ENCODE assay signal across 8 cellular contexts in the genomic region with DNA sequence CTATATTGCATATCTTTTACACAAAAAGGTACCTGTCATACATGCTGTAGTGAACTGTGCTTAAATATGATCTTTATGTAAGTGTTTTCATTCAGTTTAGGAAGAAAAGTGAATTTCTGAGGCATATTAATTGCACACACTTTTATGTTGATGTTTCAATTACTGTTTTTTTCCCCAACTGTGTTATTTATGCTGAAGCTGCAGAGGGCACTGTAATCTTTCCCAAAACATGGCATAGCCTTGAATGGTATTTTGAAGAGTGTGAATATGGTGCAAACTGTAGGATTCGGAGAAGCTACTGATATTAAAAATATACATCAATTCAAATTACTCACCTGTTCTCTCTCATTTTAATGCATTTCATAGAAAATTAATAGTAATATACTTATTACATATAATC. TPM values are rescaled to one million over a fixed set of nuclear protein-coding genes. Genes with fewer than 3 reads are reported as not detected.
DNase-seq lines count a peak whose midpoint lies in the region; ATAC-seq and TF ChIP-seq lines count a peak whose summit lies in the region.

No MANE protein-coding gene starts in this region.

- H3K9me2 ChIP-seq in HCT116 (ENCODE audit: insufficient read depth) (no peaks in the 10 kb centered on the region), SK-N-SH (no peaks in the 10 kb centered on the region)

- TF ChIP-seq RAD21 in HCT116 (IDR thresholded peaks at IDR 0.05; ENCODE audit: low read depth), result peak; percentile 87
- peak; percentile 78 for TF ChIP-seq RAD21 in SK-N-SH (IDR thresholded peaks at IDR 0.05; ENCODE audit: low read length)

- TF ChIP-seq EP300 in SK-N-SH (IDR thresholded peaks at IDR 0.05; ENCODE audit: borderline replicate concordance in 1 of 2, low read depth in 1 of 2, low read length in 1 of 2), result no peak
- TF ChIP-seq EP300 in upper lobe of left lung (IDR thresholded peaks at IDR 0.05), result no peak

- no peak overlapping the region for H3K9ac ChIP-seq in HCT116 (ENCODE audit: low read length)
- H3K9ac ChIP-seq in SK-N-SH, result no peak overlapping the region

- H3K27me3 ChIP-seq in HCT116 (ENCODE audit: insufficient read depth, low read length), result no peaks in the 10 kb centered on the region
- H3K27me3 ChIP-seq in SK-N-SH (ENCODE audit: insufficient read depth), result no peaks in the 10 kb centered on the region
- no peaks in the 10 kb centered on the region for H3K27me3 ChIP-seq in upper lobe of left lung

- H3K36me3 ChIP-seq in HCT116 (ENCODE audit: control insufficient read depth in 1 of 2, insufficient read depth in 2 of 2, low read length in 2 of 2) (no peaks in the 10 kb centered on the region), SK-N-SH (replicated peaks in 1 of 2; ENCODE audit: control insufficient read depth in 1 of 2, insufficient read depth in 2 of 2, low read length in 1 of 2) (no peaks in the 10 kb centered on the region), upper lobe of left lung (no peaks in the 10 kb centered on the region)

- TF ChIP-seq CTCF in HCT116 (IDR thresholded peaks at IDR 0.05 in 2 of 3, conservative IDR thresholded peaks at IDR 0.05 in 1 of 3; ENCODE audit: borderline replicate concordance in 1 of 3, insufficient read depth in 1 of 3, low read depth in 2 of 3, low read length in 2 of 3) (peak; percentile 42 to 61 (median 59); a peak in 4 of 6 replicates), SK-N-SH (IDR thresholded peaks at IDR 0.05) (peak; percentile 69), upper lobe of left lung (IDR thresholded peaks at IDR 0.05) (no peak)

- TF ChIP-seq POLR2A in HCT116 (IDR thresholded peaks at IDR 0.05; ENCODE audit: borderline replicate concordance, extremely low read depth, insufficient read depth, insufficient read length) (no peak), upper lobe of left lung (IDR thresholded peaks at IDR 0.05) (no peak)

- POLR2A ChIA-PET in HCT116 (lab: Charles Lee) (no interaction called here), SK-N-SH (lab: Yijun Ruan, JAX) (no interaction called here)

- CTCF ChIA-PET in HCT116 (lab: Charles Lee), result interaction anchor here (1.0 to 1.8 kb wide), 4 partner anchors 582 to 729 kb away, joined by 4 to 9 read pairs (median 5); no protein-coding TSS in a partner anchor
- CTCF ChIA-PET in SK-N-SH (lab: Yijun Ruan, JAX), result interaction anchor here (0.7 to 1.5 kb wide), 9 partner anchors 23 to 718 kb away, joined by 3 to 7 read pairs (median 3); no protein-coding TSS in a partner anchor

- no peaks in the 10 kb centered on the region for H3K79me2 ChIP-seq in HCT116 (ENCODE audit: insufficient read depth, low read length)
- H3K79me2 ChIP-seq in SK-N-SH (ENCODE audit: insufficient read depth), result no peaks in the 10 kb centered on the region

- no peak overlapping the region for H2AFZ ChIP-seq in HCT116 (ENCODE audit: low read depth, low read length, poor library complexity, severe bottlenecking)
- no peak overlapping the region for H2AFZ ChIP-seq in SK-N-SH (ENCODE audit: low read depth)

- H3K9me3 ChIP-seq in HCT116 (ENCODE audit: control insufficient read depth in 1 of 2, insufficient read depth in 1 of 2, low read depth in 1 of 2, low read length in 2 of 2) (no peaks in the 10 kb centered on the region), SK-N-SH (no peaks in the 10 kb centered on the region), upper lobe of left lung (no peaks in the 10 kb centered on the region)

- H3K27ac ChIP-seq in HCT116 (ENCODE audit: low read depth, low read length) (no peak overlapping the region), SK-N-SH (ENCODE audit: low read depth in 2 of 2, low read length in 1 of 2) (no peak overlapping the region), upper lobe of left lung (no peak overlapping the region)

- H3K4me2 ChIP-seq in HCT116 (ENCODE audit: low read length), result no peak overlapping the region
- no peak overlapping the region for H3K4me2 ChIP-seq in SK-N-SH

- BruUV-seq in HCT116 (replicated peaks; lab: Mats Ljungman, UMichigan), result no TSS peak

- RAD21 ChIA-PET in HCT116 (lab: Charles Lee; ENCODE audit: low non-redundant PET in 1 of 2, low total read pairs in 2 of 2, uncharacterized antibody in 2 of 2, unreplicated experiment in 2 of 2), result interaction anchor here (1.0 to 1.6 kb wide), 2 partner anchors 226 to 582 kb away, joined by 3 read pairs; no protein-coding TSS in a partner anchor

- intact Hi-C loops in HCT116 (cut with micrococcal nuclease), result loop anchor here (1.0 to 10.0 kb wide), 4 partner anchors 582 to 791 kb away; no protein-coding TSS in a partner anchor

- no peaks in the 10 kb centered on the region for H3F3A ChIP-seq in SK-N-SH (replicated peaks; ENCODE audit: insufficient read depth)

- H3K4me1 ChIP-seq in HCT116 (ENCODE audit: control insufficient read depth in 1 of 2, insufficient read depth in 2 of 2, low read length in 2 of 2) (no peaks in the 10 kb centered on the region), SK-N-SH (ENCODE audit: control insufficient read depth in 1 of 2, insufficient read depth in 2 of 2, low read depth in 1 of 2, low read length in 1 of 2) (no peaks in the 10 kb centered on the region), upper lobe of left lung (no peaks in the 10 kb centered on the region)

- ATAC-seq in HCT116, result peak; percentile 83
- ATAC-seq in upper lobe of left lung (ENCODE audit: low FRiP score in 2 of 2), result no peak
- ATAC-seq in GM18861 (IDR thresholded peaks at IDR 0.05; ENCODE audit: unreplicated experiment), result no peak

- DNase-seq in Ammon's horn (ENCODE audit: low spot score) (peak; percentile 52), HCT116 (ENCODE audit: low read depth, low spot score) (peak; percentile 16), SK-N-SH (peak; percentile 11), hippocampal formation (lab: John Stamatoyannopoulos, UW) (peak; percentile 0 to 42), upper lobe of left lung (no peak), NCI-H2029 treated with DMSO at 0.1 percent for 48 hours (lab: John Stamatoyannopoulos, UW) (no peak)
- DNase-seq in activated CD4-positive, alpha-beta T cell treated with anti-CD3 and anti-CD28 coated beads, Interleukin-2, amount 50 U/mL, for 48 hours, result no peak

- 9% methylated on average over 1 of the region's 1 CpG for WGBS in SK-N-SH (ENCODE audit: low lambda C conversion rate)
- WGBS in upper lobe of left lung, 2 donors, result 53 to 64% methylated on average over 1 of the region's 1 CpG

- H4K20me1 ChIP-seq in HCT116 (ENCODE audit: insufficient read depth) (no peaks in the 10 kb centered on the region), SK-N-SH (ENCODE audit: insufficient read depth) (no peaks in the 10 kb centered on the region)

- no peak overlapping the region for H3K4me3 ChIP-seq in HCT116 (replicated peaks in 1 of 2; ENCODE audit: low read depth in 1 of 2, low read length in 2 of 2)
- no peak overlapping the region for H3K4me3 ChIP-seq in SK-N-SH (ENCODE audit: low read depth in 2 of 2, low read length in 1 of 2)
- no peak overlapping the region for H3K4me3 ChIP-seq in upper lobe of left lung

TF ChIP-seq in HCT116, 20 proteins besides CTCF, POLR2A, EP300 and RAD21:
- no peak for TF ChIP-seq YY1 (IDR thresholded peaks at IDR 0.05; ENCODE audit: extremely low read depth, insufficient replicate concordance, low read depth, low read length)
- TF ChIP-seq CBX3 (IDR thresholded peaks at IDR 0.05; ENCODE audit: low read depth), result 0 out of 2 replicates have a peak, but pooled peaks have one; percentile 25

TF ChIP-seq in SK-N-SH, 30 proteins besides CTCF, POLR2A, EP300 and RAD21:
- TF ChIP-seq SMC3 (IDR thresholded peaks at IDR 0.05; ENCODE audit: low read depth, low read length), result peak; percentile 58
- no peak for TF ChIP-seq ELF1 (IDR thresholded peaks at IDR 0.05)

RNA-seq across cellular contexts. Expression of gene CENPE, which starts 6.0 kb away (rescaled TPM):
- total RNA-seq in HCT116 (2021; ENCODE audit: unreplicated experiment) (31.3 TPM), upper lobe of left lung (1 to 10 TPM; 1.0 to 4.2 (median 1.6) TPM)
- polyA plus RNA-seq in HCT116 (2012), result 4.9 and 7.7 TPM in 2 replicates
- polyA plus RNA-seq in SK-N-SH (2012; rRNA removed), result 1.3 and 1.7 TPM in 2 replicates
- 1.8 and 2.7 TPM in 2 replicates for polyA plus RNA-seq in SK-N-SH (2012; cell fraction: cytosol; rRNA removed)
- polyA plus RNA-seq in SK-N-SH (2012; cell fraction: nucleus; rRNA removed), result 0.89 and 1.8 TPM in 2 replicates

Comparison
In these comparisons a context has a peak if more than half of its experiments do, and no peak if none do; other contexts are left out.
1. DNase-seq: peak in Ammon's horn (single experiment), HCT116 (single experiment), SK-N-SH (single experiment) and hippocampal formation (2 of 2); none in upper lobe of left lung (0 of 2), NCI-H2029 treated with DMSO at 0.1 percent for 48 hours (single experiment) and activated CD4-positive, alpha-beta T cell treated with anti-CD3 and anti-CD28 coated beads, Interleukin-2, amount 50 U/mL, for 48 hours (0 of 2).
2. CTCF ChIP-seq: peak in HCT116 (3 of 3) and SK-N-SH (single experiment); none in upper lobe of left lung (0 of 6).